1 cellular context compared by ENCODE assay signal in the genomic region with DNA sequence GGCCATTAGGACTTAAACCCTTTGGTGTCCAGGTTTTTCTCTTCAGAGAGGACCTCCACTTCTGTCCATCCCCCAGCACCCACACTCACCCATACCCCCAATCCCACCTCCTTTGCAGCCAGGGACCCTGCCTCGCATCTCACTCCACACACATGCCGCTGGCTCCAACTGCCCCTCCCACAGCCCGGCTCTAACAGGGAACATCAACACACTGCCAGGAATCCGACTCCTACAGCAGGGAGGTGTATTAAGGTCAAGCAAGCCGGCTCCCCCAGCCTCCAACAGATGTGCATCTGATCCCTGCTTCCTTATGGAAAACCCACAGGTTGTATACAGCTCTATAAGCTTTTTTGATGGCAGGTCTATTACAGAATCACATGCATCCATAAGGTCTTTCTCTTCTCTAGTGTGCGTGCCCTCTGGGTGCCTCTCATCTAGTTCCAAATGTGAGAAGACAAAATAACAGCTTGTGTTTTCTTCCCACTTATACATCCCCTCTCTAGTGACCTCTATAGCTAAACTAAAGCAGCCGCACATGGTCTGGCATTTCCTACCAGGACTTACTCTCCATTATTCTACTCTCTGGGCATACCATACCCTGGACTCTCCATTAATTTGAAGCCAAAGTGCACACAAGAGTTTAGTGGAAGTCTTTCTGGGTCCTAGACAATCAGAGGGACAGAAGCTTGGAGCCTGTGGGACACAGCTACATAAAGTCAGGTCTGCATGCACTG.
TF ChIP-seq lines count a peak whose summit lies in the region.

No MANE protein-coding gene starts in this region.

TF ChIP-seq in GM23338, 12 proteins besides CTCF, POLR2A, EP300 and RAD21 (continued from another document):
- TF ChIP-seq, protein P1, sequence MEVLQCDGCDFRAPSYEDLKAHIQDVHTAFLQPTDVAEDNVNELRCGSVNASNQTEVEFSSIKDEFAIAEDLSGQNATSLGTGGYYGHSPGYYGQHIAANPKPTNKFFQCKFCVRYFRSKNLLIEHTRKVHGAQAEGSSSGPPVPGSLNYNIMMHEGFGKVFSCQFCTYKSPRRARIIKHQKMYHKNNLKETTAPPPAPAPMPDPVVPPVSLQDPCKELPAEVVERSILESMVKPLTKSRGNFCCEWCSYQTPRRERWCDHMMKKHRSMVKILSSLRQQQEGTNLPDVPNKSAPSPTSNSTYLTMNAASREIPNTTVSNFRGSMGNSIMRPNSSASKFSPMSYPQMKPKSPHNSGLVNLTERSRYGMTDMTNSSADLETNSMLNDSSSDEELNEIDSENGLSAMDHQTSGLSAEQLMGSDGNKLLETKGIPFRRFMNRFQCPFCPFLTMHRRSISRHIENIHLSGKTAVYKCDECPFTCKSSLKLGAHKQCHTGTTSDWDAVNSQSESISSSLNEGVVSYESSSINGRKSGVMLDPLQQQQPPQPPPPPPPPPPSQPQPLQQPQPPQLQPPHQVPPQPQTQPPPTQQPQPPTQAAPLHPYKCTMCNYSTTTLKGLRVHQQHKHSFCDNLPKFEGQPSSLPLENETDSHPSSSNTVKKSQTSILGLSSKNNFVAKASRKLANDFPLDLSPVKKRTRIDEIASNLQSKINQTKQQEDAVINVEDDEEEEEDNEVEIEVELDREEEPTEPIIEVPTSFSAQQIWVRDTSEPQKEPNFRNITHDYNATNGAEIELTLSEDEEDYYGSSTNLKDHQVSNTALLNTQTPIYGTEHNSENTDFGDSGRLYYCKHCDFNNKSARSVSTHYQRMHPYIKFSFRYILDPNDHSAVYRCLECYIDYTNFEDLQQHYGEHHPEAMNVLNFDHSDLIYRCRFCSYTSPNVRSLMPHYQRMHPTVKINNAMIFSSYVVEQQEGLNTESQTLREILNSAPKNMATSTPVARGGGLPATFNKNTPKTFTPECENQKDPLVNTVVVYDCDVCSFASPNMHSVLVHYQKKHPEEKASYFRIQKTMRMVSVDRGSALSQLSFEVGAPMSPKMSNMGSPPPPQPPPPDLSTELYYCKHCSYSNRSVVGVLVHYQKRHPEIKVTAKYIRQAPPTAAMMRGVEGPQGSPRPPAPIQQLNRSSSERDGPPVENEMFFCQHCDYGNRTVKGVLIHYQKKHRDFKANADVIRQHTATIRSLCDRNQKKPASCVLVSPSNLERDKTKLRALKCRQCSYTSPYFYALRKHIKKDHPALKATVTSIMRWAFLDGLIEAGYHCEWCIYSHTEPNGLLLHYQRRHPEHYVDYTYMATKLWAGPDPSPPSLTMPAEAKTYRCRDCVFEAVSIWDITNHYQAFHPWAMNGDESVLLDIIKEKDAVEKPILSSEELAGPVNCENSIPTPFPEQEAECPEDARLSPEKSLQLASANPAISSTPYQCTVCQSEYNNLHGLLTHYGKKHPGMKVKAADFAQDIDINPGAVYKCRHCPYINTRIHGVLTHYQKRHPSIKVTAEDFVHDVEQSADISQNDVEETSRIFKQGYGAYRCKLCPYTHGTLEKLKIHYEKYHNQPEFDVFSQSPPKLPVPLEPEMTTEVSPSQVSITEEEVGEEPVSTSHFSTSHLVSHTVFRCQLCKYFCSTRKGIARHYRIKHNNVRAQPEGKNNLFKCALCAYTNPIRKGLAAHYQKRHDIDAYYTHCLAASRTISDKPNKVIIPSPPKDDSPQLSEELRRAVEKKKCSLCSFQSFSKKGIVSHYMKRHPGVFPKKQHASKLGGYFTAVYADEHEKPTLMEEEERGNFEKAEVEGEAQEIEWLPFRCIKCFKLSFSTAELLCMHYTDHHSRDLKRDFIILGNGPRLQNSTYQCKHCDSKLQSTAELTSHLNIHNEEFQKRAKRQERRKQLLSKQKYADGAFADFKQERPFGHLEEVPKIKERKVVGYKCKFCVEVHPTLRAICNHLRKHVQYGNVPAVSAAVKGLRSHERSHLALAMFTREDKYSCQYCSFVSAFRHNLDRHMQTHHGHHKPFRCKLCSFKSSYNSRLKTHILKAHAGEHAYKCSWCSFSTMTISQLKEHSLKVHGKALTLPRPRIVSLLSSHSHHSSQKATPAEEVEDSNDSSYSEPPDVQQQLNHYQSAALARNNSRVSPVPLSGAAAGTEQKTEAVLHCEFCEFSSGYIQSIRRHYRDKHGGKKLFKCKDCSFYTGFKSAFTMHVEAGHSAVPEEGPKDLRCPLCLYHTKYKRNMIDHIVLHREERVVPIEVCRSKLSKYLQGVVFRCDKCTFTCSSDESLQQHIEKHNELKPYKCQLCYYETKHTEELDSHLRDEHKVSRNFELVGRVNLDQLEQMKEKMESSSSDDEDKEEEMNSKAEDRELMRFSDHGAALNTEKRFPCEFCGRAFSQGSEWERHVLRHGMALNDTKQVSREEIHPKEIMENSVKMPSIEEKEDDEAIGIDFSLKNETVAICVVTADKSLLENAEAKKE (CRISPR knock-in tag; IDR thresholded peaks at IDR 0.05), result no peak
- TF ChIP-seq EZH2 (IDR thresholded peaks at IDR 0.05; ENCODE audit: low read depth, unreplicated experiment) (no peak), NANOG (IDR thresholded peaks at IDR 0.05; ENCODE audit: borderline replicate concordance) (no peak), ZNF331 (CRISPR knock-in tag; IDR thresholded peaks at IDR 0.05; ENCODE audit: low read depth) (no peak)
- TF ChIP-seq, protein P2, sequence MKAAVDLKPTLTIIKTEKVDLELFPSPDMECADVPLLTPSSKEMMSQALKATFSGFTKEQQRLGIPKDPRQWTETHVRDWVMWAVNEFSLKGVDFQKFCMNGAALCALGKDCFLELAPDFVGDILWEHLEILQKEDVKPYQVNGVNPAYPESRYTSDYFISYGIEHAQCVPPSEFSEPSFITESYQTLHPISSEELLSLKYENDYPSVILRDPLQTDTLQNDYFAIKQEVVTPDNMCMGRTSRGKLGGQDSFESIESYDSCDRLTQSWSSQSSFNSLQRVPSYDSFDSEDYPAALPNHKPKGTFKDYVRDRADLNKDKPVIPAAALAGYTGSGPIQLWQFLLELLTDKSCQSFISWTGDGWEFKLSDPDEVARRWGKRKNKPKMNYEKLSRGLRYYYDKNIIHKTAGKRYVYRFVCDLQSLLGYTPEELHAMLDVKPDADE (IDR thresholded peaks at IDR 0.05), result no peak
